ENCODE assay signal across 25 cellular contexts in the genomic region with DNA sequence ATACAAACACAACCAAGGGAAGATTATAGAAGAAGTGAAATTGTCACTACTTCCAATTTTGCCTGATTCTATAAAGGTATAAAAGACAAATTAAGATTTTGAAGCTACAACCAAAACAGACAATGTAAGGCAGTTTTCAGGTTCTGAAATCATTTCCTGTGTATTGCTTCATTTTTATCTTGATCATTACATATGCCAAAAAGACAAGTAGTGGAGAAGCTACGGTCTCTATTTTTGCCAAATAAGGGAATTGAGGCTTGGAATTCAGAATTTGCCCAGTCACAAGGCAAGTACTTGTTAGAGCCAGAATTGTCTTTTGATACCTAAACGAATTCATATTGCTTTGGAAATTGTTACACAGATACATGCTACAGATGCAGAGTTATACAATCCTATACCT. TPM values are rescaled to one million over a fixed set of nuclear protein-coding genes. Genes with fewer than 3 reads are reported as not detected.
"Had no signal": no experiment of that assay in that cellular context is flagged by ENCODE, and none has a peak within 500 bp of the region (broad histone marks: within the 10 kb centered on the region; RNA-seq: fewer than 3 reads in every experiment).

No MANE protein-coding gene starts in this region.

- H3K4me1 ChIP-seq: gastroesophageal sphincter, heart right ventricle, lower lobe of right lung, prostate gland, sigmoid colon, testis, tibial nerve, upper lobe of right lung, uterus had no signal

- H3K9me3 ChIP-seq: esophagus squamous epithelium, gastroesophageal sphincter, lower lobe of right lung, prostate gland, sigmoid colon, testis, tibial nerve, upper lobe of right lung, uterus had no signal

- H3K27me3 ChIP-seq: esophagus squamous epithelium, gastroesophageal sphincter, heart right ventricle, sigmoid colon, testis, tibial nerve, upper lobe of right lung, uterus had no signal

- ATAC-seq: effector memory CD8-positive, alpha-beta T cell; foreskin keratinocyte; gastroesophageal sphincter; heart right ventricle; left ventricle myocardium superior; lower lobe of right lung; naive thymus-derived CD8-positive, alpha-beta T cell; right cardiac atrium; stimulated activated memory B cell treated with anti-CD40 and anti-IgM and Interleukin-4, amounts not matched to agents 10 μg/mL and 1 μg/mL and 100 μg/mL, for 72 hours; stimulated activated naive CD8-positive, alpha-beta T cell treated with anti-CD3 and anti-CD28 coated beads, Interleukin-15, Interleukin-2, amounts not matched to agents 100 U/mL and 50 U/mL, for 24 hours; upper lobe of right lung had no signal

- H3K36me3 ChIP-seq: esophagus squamous epithelium, gastroesophageal sphincter, heart right ventricle, lower lobe of right lung, prostate gland, sigmoid colon, tibial nerve, upper lobe of right lung, uterus had no signal

- H3K4me3 ChIP-seq: coronary artery, esophagus squamous epithelium, gastroesophageal sphincter, heart right ventricle, lower lobe of right lung, prostate gland, sigmoid colon, testis, tibial nerve, upper lobe of right lung, uterus had no signal

- DNase-seq: effector memory CD8-positive, alpha-beta T cell; erythroblast; esophagus squamous epithelium; foreskin keratinocyte; heart right ventricle; hippocampal formation; left ventricle myocardium superior; lower lobe of right lung; naive thymus-derived CD8-positive, alpha-beta T cell; nephron progenitor cell; nucleus accumbens; right cardiac atrium; sigmoid colon; stimulated activated CD4-positive, alpha-beta T cell treated with anti-CD3 and anti-CD28 coated beads, Interleukin-2, amount 100 ng/mL, for 24 hours; stimulated activated CD4-positive, alpha-beta T cell treated with anti-CD3 and anti-CD28 coated beads, Interleukin-4, amount 100 ng/mL, for 4 hours; stimulated activated naive CD8-positive, alpha-beta T cell treated with anti-CD3 and anti-CD28 coated beads, Interleukin-15, Interleukin-2, amounts not matched to agents 100 U/mL and 50 U/mL, for 24 hours; substantia nigra; testis; upper lobe of right lung; uterus had no signal

- H3K27ac ChIP-seq: coronary artery, esophagus squamous epithelium, foreskin keratinocyte, gastroesophageal sphincter, heart right ventricle, lower lobe of right lung, prostate gland, sigmoid colon, testis, tibial nerve, upper lobe of right lung, uterus had no signal

RNA-seq across cellular contexts. Expression of a gene that starts 20.6 kb away (rescaled TPM):
- total RNA-seq: naive thymus-derived CD8-positive, alpha-beta T cell had no signal
- polyA plus RNA-seq: naive thymus-derived CD8-positive, alpha-beta T cell had no signal
